1 cellular context compared by ENCODE assay signal in the genomic region with DNA sequence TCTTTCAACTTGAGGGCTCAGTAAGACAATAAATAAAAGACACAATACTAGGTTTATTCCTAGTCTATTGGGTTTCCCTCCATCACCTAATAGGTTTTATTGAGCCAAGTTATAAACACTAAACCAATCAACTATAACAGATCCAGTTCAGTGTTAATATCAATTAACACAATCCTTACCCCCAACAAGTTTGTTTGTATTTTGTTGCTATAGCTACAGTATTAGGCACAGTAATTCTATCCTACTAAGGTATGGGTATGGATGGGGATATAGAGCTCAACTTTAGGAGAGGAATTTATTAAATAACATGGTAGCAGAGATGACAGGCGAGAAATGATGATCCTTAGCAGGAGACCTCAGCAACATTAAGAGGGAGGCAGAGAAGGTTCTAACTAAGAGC.
TF ChIP-seq lines count a peak whose summit lies in the region.

No MANE protein-coding gene starts in this region.

TF ChIP-seq in HepG2, 621 proteins besides CTCF, POLR2A, EP300 and RAD21:
- TF ChIP-seq, protein P1, sequence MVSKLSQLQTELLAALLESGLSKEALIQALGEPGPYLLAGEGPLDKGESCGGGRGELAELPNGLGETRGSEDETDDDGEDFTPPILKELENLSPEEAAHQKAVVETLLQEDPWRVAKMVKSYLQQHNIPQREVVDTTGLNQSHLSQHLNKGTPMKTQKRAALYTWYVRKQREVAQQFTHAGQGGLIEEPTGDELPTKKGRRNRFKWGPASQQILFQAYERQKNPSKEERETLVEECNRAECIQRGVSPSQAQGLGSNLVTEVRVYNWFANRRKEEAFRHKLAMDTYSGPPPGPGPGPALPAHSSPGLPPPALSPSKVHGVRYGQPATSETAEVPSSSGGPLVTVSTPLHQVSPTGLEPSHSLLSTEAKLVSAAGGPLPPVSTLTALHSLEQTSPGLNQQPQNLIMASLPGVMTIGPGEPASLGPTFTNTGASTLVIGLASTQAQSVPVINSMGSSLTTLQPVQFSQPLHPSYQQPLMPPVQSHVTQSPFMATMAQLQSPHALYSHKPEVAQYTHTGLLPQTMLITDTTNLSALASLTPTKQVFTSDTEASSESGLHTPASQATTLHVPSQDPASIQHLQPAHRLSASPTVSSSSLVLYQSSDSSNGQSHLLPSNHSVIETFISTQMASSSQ (IDR thresholded peaks at IDR 0.05; ENCODE audit: low read depth), result peak; percentile 61
- TF ChIP-seq, protein P1 (CRISPR knock-in tag; IDR thresholded peaks at IDR 0.05; ENCODE audit: borderline replicate concordance), result no peak
- peak; percentile 82 for TF ChIP-seq RFX3 (CRISPR knock-in tag; IDR thresholded peaks at IDR 0.05)
- no peak for TF ChIP-seq FIP1L1 (IDR thresholded peaks at IDR 0.05; ENCODE audit: borderline replicate concordance, insufficient read depth, low read depth, low read length)
- TF ChIP-seq, protein P2, sequence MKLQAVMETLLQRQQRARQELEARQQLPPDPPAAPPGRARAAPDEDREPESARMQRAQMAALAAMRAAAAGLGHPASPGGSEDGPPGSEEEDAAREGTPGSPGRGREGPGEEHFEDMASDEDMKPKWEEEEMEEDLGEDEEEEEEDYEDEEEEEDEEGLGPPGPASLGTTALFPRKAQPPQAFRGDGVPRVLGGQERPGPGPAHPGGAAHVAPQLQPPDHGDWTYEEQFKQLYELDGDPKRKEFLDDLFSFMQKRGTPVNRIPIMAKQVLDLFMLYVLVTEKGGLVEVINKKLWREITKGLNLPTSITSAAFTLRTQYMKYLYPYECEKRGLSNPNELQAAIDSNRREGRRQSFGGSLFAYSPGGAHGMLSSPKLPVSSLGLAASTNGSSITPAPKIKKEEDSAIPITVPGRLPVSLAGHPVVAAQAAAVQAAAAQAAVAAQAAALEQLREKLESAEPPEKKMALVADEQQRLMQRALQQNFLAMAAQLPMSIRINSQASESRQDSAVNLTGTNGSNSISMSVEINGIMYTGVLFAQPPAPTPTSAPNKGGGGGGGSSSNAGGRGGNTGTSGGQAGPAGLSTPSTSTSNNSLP (IDR thresholded peaks at IDR 0.05; ENCODE audit: low read depth, low read length), result peak; percentile 72; the same call in 1 of the 2 replicates
- TF ChIP-seq ZNF543 (CRISPR knock-in tag; IDR thresholded peaks at IDR 0.05), result no peak
- TF ChIP-seq RFX1 (IDR thresholded peaks at IDR 0.05), result peak; percentile 84
- TF ChIP-seq SAP130 (CRISPR knock-in tag; IDR thresholded peaks at IDR 0.05; ENCODE audit: low read depth), result 0 out of 2 replicates have a peak, but pooled peaks have one; percentile 14
- 0 out of 3 replicates have a peak, but pooled peaks have one; percentile 20 for TF ChIP-seq MXI1 (IDR thresholded peaks at IDR 0.05; ENCODE audit: borderline replicate concordance, low read depth, low read length)
